Comparison of ENCODE assay signal across 12 cellular contexts in genomic region chr1:200873671-200874397, GRCh38. TPM values are rescaled to one million over a fixed set of nuclear protein-coding genes. Genes with fewer than 3 reads are reported as not detected.
A peak's percentile ranks its signal among the peaks of the same experiment; 100 is the strongest.
DNase-seq lines count a peak whose midpoint lies in the region; ATAC-seq and TF ChIP-seq lines count a peak whose summit lies in the region.
"Had no signal": no experiment of that assay in that cellular context is flagged by ENCODE, and none has a peak within 500 bp of the region (broad histone marks: within the 10 kb centered on the region; RNA-seq: fewer than 3 reads in every experiment).

No MANE protein-coding gene starts in this region.

- H3K9ac ChIP-seq in IMR-90 (ENCODE audit: low read depth, low read length): no peak overlapping the region
- H3K9ac ChIP-seq in rectal smooth muscle tissue (ENCODE audit: low read length): no peak overlapping the region
- H3K9ac ChIP-seq: SK-N-SH had no signal

- H3K4me1 Mint-ChIP-seq in CD4-positive, alpha-beta memory T cell: peaks cover 48 to 79% (median 67%) of the 10 kb centered on the region in 4 donors
- H3K4me1 Mint-ChIP-seq: neural crest cell had no signal

- no peak overlapping the region for H2BK5ac ChIP-seq in IMR-90 (ENCODE audit: low read depth, low read length, poor library complexity, severe bottlenecking)

- no peak overlapping the region for H3K4me3 ChIP-seq in CD4-positive, alpha-beta memory T cell (ENCODE audit: low read length in 2 of 2)
- H3K4me3 ChIP-seq in IMR-90 (ENCODE audit: insufficient read depth, low read depth, low read length): no peak overlapping the region
- H3K4me3 ChIP-seq in esophagus (ENCODE audit: low read depth in 1 of 2, low read length in 2 of 2): peak overlapping the region; percentile 42 to 46
- H3K4me3 ChIP-seq in rectal smooth muscle tissue (ENCODE audit: low read length): peak overlapping the region; percentile 37
- no peak overlapping the region for H3K4me3 ChIP-seq in HAP-1

- peaks cover 0 to 9% of the 10 kb centered on the region in 2 donors for H3K27me3 Mint-ChIP-seq in CD4-positive, alpha-beta memory T cell

- dilution Hi-C loops in IMR-90 (cut with HindIII; ENCODE audit: low sequenced_read_pairs, unreplicated experiment): no loop called here

- H4K5ac ChIP-seq in IMR-90 (ENCODE audit: low read depth, low read length): no peak overlapping the region

- no peak for TF ChIP-seq RAD21 in IMR-90 (IDR thresholded peaks at IDR 0.05; ENCODE audit: low read length)

- no peaks in the 10 kb centered on the region for H3K27me3 ChIP-seq in CD4-positive, alpha-beta memory T cell (ENCODE audit: insufficient read depth, low read length)
- peaks cover 77% of the 10 kb centered on the region for H3K27me3 ChIP-seq in IMR-90 (ENCODE audit: control insufficient read depth, insufficient read depth, low read length)
- peaks cover 0 to 15% of the 10 kb centered on the region in 2 donors for H3K27me3 ChIP-seq in esophagus (ENCODE audit: control insufficient read depth in 1 of 2, insufficient read depth in 2 of 2, low read length in 2 of 2)
- peaks cover 12% of the 10 kb centered on the region for H3K27me3 ChIP-seq in rectal smooth muscle tissue (ENCODE audit: control insufficient read depth, insufficient read depth, low read length)
- no peaks in the 10 kb centered on the region for H3K27me3 ChIP-seq in HAP-1 (ENCODE audit: low read depth)

- H3K79me1 ChIP-seq in IMR-90 (ENCODE audit: low read depth in 1 of 2, low read length in 2 of 2): no peaks in the 10 kb centered on the region

- H3K9me3 Mint-ChIP-seq in CD4-positive, alpha-beta memory T cell: no peaks in the 10 kb centered on the region
- H3K9me3 Mint-ChIP-seq: activated CD4-positive, alpha-beta memory T cell treated with anti-CD3 and anti-CD28 coated beads, Interleukin-2, amount 10 ng/mL, durations not matched to agents 7 days and 5 days; neural crest cell had no signal

- H2AK5ac ChIP-seq in IMR-90 (ENCODE audit: low read depth, low read length): no peak overlapping the region

- H2BK20ac ChIP-seq in IMR-90 (ENCODE audit: low read depth, low read length): no peak overlapping the region

- no peaks in the 10 kb centered on the region; the same call in 1 of the 2 replicates for H3K9me1 ChIP-seq in IMR-90 (ENCODE audit: insufficient read depth, low read length)

- H2AK9ac ChIP-seq in IMR-90 (replicated peaks; ENCODE audit: low read depth, low read length, poor library complexity): peak overlapping the region; percentile 52

- H3K23ac ChIP-seq in IMR-90 (ENCODE audit: low read depth, low read length): no peak overlapping the region

- TF ChIP-seq POLR2A in IMR-90 (IDR thresholded peaks at IDR 0.05; ENCODE audit: low read depth, low read length): no peak

- H2BK15ac ChIP-seq in IMR-90 (ENCODE audit: low read depth, low read length): no peak overlapping the region

- H2BK120ac ChIP-seq in IMR-90 (ENCODE audit: low read depth, low read length): no peak overlapping the region

- no peak overlapping the region for H3K18ac ChIP-seq in IMR-90 (ENCODE audit: low read depth, low read length)

- no peak overlapping the region for H4K91ac ChIP-seq in IMR-90 (ENCODE audit: insufficient read depth, low read depth, low read length)

- no peak for TF ChIP-seq CTCF in IMR-90 (conservative IDR thresholded peaks at IDR 0.05; ENCODE audit: low read depth, low read length)

- H3K14ac ChIP-seq in IMR-90 (replicated peaks; ENCODE audit: low read depth, low read length): no peak overlapping the region

- DNase-seq in CD4-positive, alpha-beta memory T cell: no peak
- no peak for DNase-seq in IMR-90
- DNase-seq in ureter (ENCODE audit: low spot score): no peak
- DNase-seq in HAP-1 (ENCODE audit: low spot score in 2 of 2): no peak
- DNase-seq in NCI-H345 (lab: John Stamatoyannopoulos, UW): no peak
- DNase-seq: activated CD4-positive, alpha-beta memory T cell treated with anti-CD3 and anti-CD28 coated beads, Interleukin-2, amount 10 ng/mL, durations not matched to agents 7 days and 5 days; NCI-H510A; SK-N-SH had no signal

- in situ Hi-C loops in IMR-90 (cut with MboI; ENCODE audit: low sequenced_read_pairs): no loop called here
- in situ Hi-C loops in HAP-1 (cut with MboI; ENCODE audit: low sequenced_read_pairs): no loop called here

- H3K56ac ChIP-seq in IMR-90 (ENCODE audit: extremely low read depth, insufficient read depth, low read length): no peak overlapping the region

- H3K9me3 ChIP-seq in CD4-positive, alpha-beta memory T cell (ENCODE audit: control insufficient read depth in 1 of 2, low read length in 2 of 2): no peaks in the 10 kb centered on the region
- H3K9me3 ChIP-seq in IMR-90 (ENCODE audit: control insufficient read depth, insufficient read depth, low read length): no peaks in the 10 kb centered on the region
- H3K9me3 ChIP-seq in esophagus (ENCODE audit: control insufficient read depth in 2 of 2, insufficient read depth in 1 of 2, low read depth in 1 of 2, low read length in 1 of 2): no peaks in the 10 kb centered on the region
- no peaks in the 10 kb centered on the region for H3K9me3 ChIP-seq in HAP-1
- H3K9me3 ChIP-seq: SK-N-SH had no signal

- no peaks in the 10 kb centered on the region for H4K20me1 ChIP-seq in IMR-90 (ENCODE audit: insufficient read depth, low read length)

- intact Hi-C loops in CD4-positive, alpha-beta memory T cell (cut with micrococcal nuclease): no loop called here
- intact Hi-C loops in IMR-90 (cut with micrococcal nuclease): no loop called here

- H3K27ac Mint-ChIP-seq in CD4-positive, alpha-beta memory T cell: peak overlapping the region in 5 of 7 donors; percentile 69 to 91 (median 85)
- H3K27ac Mint-ChIP-seq: activated CD4-positive, alpha-beta memory T cell treated with anti-CD3 and anti-CD28 coated beads, Interleukin-2, amount 10 ng/mL, durations not matched to agents 7 days and 5 days had no signal

- no peaks in the 10 kb centered on the region for H3K36me3 ChIP-seq in CD4-positive, alpha-beta memory T cell (ENCODE audit: insufficient read depth, low read length)
- H3K36me3 ChIP-seq in IMR-90 (ENCODE audit: control insufficient read depth, insufficient read depth, low read length) (no peaks in the 10 kb centered on the region), esophagus (ENCODE audit: control insufficient read depth in 2 of 2, insufficient read depth in 2 of 2, low read length in 1 of 2) (no peaks in the 10 kb centered on the region), rectal smooth muscle tissue (ENCODE audit: control insufficient read depth, insufficient read depth, low read length) (no peaks in the 10 kb centered on the region), HAP-1 (replicated peaks) (no peaks in the 10 kb centered on the region)

- CTCF ChIA-PET in CD4-positive, alpha-beta memory T cell (lab: Charles Lee; ENCODE audit: partially characterized antibody): interaction anchor here (1.6 kb wide), 1 partner anchor 14 kb away, joined by 3 read pairs; no protein-coding TSS in a partner anchor
- CTCF ChIA-PET in IMR-90 (lab: Yijun Ruan, JAX): interaction anchor here (0.6 kb wide), 1 partner anchor 252 kb away, joined by 3 read pairs; no protein-coding TSS in a partner anchor

- no peak overlapping the region for H4K8ac ChIP-seq in IMR-90 (ENCODE audit: low read depth in 2 of 2, low read length in 2 of 2)

- BruUV-seq in IMR-90 (replicated peaks; lab: Mats Ljungman, UMichigan): no TSS peak

- H3K36me3 Mint-ChIP-seq in CD4-positive, alpha-beta memory T cell: peaks cover 0 to 5% of the 10 kb centered on the region in 2 donors

- H3K4me3 Mint-ChIP-seq in CD4-positive, alpha-beta memory T cell: peak overlapping the region in 7 of 8 donors; percentile 75 to 89 (median 83)
- H3K4me3 Mint-ChIP-seq: activated CD4-positive, alpha-beta memory T cell treated with anti-CD3 and anti-CD28 coated beads, Interleukin-2, amount 10 ng/mL, durations not matched to agents 7 days and 5 days; neural crest cell had no signal

- peaks cover 70% of the 10 kb centered on the region for H3K4me1 ChIP-seq in CD4-positive, alpha-beta memory T cell (ENCODE audit: insufficient read depth, low read length)
- H3K4me1 ChIP-seq in IMR-90 (ENCODE audit: control insufficient read depth, insufficient read depth, low read length) (peaks cover 6% of the 10 kb centered on the region), esophagus (ENCODE audit: control insufficient read depth in 2 of 2, insufficient read depth in 2 of 2, low read length in 1 of 2) (peaks cover 9 to 13% of the 10 kb centered on the region in 2 donors), rectal smooth muscle tissue (ENCODE audit: control insufficient read depth, insufficient read depth, low read length) (no peaks in the 10 kb centered on the region), HAP-1 (no peaks in the 10 kb centered on the region)

- ATAC-seq in IMR-90 (ENCODE audit: low read depth) (peak; percentile 30), HG03342 (IDR thresholded peaks at IDR 0.05; ENCODE audit: unreplicated experiment) (no peak)

- peak overlapping the region; percentile 39 for H3K27ac ChIP-seq in CD4-positive, alpha-beta memory T cell (ENCODE audit: low read depth, low read length)
- no peak overlapping the region for H3K27ac ChIP-seq in IMR-90 (ENCODE audit: insufficient read depth, low read length)
- H3K27ac ChIP-seq in esophagus (ENCODE audit: low read depth in 2 of 2, low read length in 1 of 2): peak overlapping the region in 1 of 2 donors; percentile 28
- H3K27ac ChIP-seq in rectal smooth muscle tissue (ENCODE audit: low read depth, low read length): no peak overlapping the region

- WGBS in IMR-90 (ENCODE audit: extremely low coverage in 2 of 2, insufficient read length in 1 of 2), 2 experiments: 8% methylated on average over 46 of the region's 66 CpGs; no CpG with 5 or more reads in 1 of the 2 experiments
- 20 to 33% methylated on average over 55 to 66 of the region's 66 CpGs for WGBS in esophagus, 2 donors

- POLR2A ChIA-PET in CD4-positive, alpha-beta memory T cell (lab: Charles Lee; ENCODE audit: partially characterized antibody): interaction anchor here (0.7 to 2.0 kb wide), 6 partner anchors 8 to 149 kb away, joined by 3 to 13 read pairs (median 3); no protein-coding TSS in a partner anchor
- POLR2A ChIA-PET in IMR-90 (lab: Charles Lee; ENCODE audit: unreplicated experiment): no interaction called here

- H2AFZ ChIP-seq in IMR-90 (replicated peaks; ENCODE audit: low read length, poor library complexity): peak overlapping the region; percentile 82

- peak overlapping the region; percentile 28; the same call in 1 of the 2 replicates for H3K4me2 ChIP-seq in IMR-90 (ENCODE audit: low read depth, low read length)
- H3K4me2 ChIP-seq: SK-N-SH had no signal

- H3K4ac ChIP-seq in IMR-90 (ENCODE audit: low read depth, low read length): no peak overlapping the region

RNA-seq across cellular contexts. Expression of gene GPR25, which starts 1.1 kb away (rescaled TPM):
- 1 to 10 TPM; 7.7 to 9.2 TPM for total RNA-seq in CD4-positive, alpha-beta memory T cell
- polyA plus RNA-seq in CD4-positive, alpha-beta memory T cell: 10 to 100 TPM; 23.0 to 66.5 TPM
- total RNA-seq in IMR-90 (2012; rRNA removed): not detected in 2 replicates
- not detected in 2 replicates for polyA plus RNA-seq in IMR-90 (2012; rRNA removed)
- polyA plus RNA-seq in IMR-90 (2012; cell fraction: cytosol; rRNA removed): not detected in 2 replicates
- not detected in 2 replicates for polyA plus RNA-seq in IMR-90 (2012; cell fraction: nucleus; rRNA removed; ENCODE audit: low replicate concordance)
- polyA plus RNA-seq in esophagus: under 1 TPM; 0.14 to 0.55 TPM
- total RNA-seq in ureter: not detected
- total RNA-seq: neural crest cell had no signal
- polyA plus RNA-seq: SK-N-SH had no signal

RNA-seq across cellular contexts. Expression of gene INAVA, which starts 20.9 kb away (rescaled TPM):
- total RNA-seq in CD4-positive, alpha-beta memory T cell: under 1 TPM; 0.20 to 0.28 TPM
- polyA plus RNA-seq in CD4-positive, alpha-beta memory T cell: under 1 TPM in 1 of 2 donors, not detected in 1; 0.70 TPM
- under 0.01 TPM in 1 of 2 replicates, not detected in the other for total RNA-seq in IMR-90 (2012; rRNA removed)
- polyA plus RNA-seq in IMR-90 (2012; rRNA removed): 0.07 and 0.13 TPM in 2 replicates
- 0.02 and 0.21 TPM in 2 replicates for polyA plus RNA-seq in IMR-90 (2012; cell fraction: cytosol; rRNA removed)
- polyA plus RNA-seq in IMR-90 (2012; cell fraction: nucleus; rRNA removed; ENCODE audit: low replicate concordance): 0.24 and 0.48 TPM in 2 replicates
- polyA plus RNA-seq in esophagus: 10 to 100 TPM; 39.4 to 41.9 TPM
- 83.2 TPM for total RNA-seq in ureter

Comparison
In these comparisons a context has a peak if more than half of its experiments do, and no peak if none do; other contexts are left out.
1. H3K4me3 ChIP-seq: peak in esophagus (2 of 2) and rectal smooth muscle tissue (single experiment); none in CD4-positive, alpha-beta memory T cell (0 of 2), IMR-90 (single experiment) and HAP-1 (single experiment).
2. RNA of gene INAVA, which starts 20.9 kb away (total RNA-seq): 83.2 TPM in ureter (single experiment); 0.20 to 0.28 TPM in CD4-positive, alpha-beta memory T cell and under 0.01 TPM in IMR-90; every median in the first group is over 10 times any median in the second.